24 cellular contexts compared by ENCODE assay signal in the genomic region with DNA sequence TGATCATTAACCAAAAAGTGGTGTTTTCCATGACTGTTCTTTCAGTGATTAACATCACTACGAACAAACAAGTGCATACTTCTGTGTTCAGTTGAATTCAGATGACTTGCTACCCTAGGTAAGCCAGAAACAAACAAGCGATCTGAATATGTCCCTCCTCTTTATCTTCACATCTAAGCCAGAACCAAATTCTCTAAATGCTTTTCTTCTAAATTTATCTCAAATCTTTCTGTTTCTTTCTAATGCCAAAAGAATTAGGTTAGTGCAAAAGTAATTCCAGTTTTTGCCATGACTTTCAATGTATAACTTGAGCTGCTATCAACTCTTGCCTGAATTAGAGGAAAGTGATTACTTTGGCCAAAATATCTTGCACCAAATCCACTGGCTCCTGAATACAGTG.
"Had no signal": no experiment of that assay in that cellular context is flagged by ENCODE, and none has a peak within 500 bp of the region (broad histone marks: within the 10 kb centered on the region; RNA-seq: fewer than 3 reads in every experiment).

No MANE protein-coding gene starts in this region.

- H2AFZ ChIP-seq: neural progenitor cell, parathyroid adenoma had no signal

- H3K4me2 ChIP-seq: neural progenitor cell had no signal

- H3K27ac ChIP-seq: neural progenitor cell, ovary, parathyroid adenoma, psoas muscle, right lobe of liver, sigmoid colon, stomach, thoracic aorta, thyroid gland, tibial nerve, upper lobe of right lung, uterus had no signal

- H3K4me1 ChIP-seq: neural progenitor cell, parathyroid adenoma, psoas muscle, right lobe of liver, stomach, thyroid gland, tibial nerve, upper lobe of right lung, uterus had no signal

- DNase-seq: naive thymus-derived CD8-positive, alpha-beta T cell; nephron progenitor cell; occipital lobe; ovary; posterior cingulate gyrus; psoas muscle; right cardiac atrium; right lobe of liver; sigmoid colon; small intestine; stimulated activated CD4-positive, alpha-beta T cell treated with anti-CD3 and anti-CD28 coated beads, Interleukin-15, amount 100 ng/mL, for 24 hours; stimulated activated CD4-positive, alpha-beta T cell treated with anti-CD3 and anti-CD28 coated beads, Interleukin-2, amount 100 ng/mL, for 24 hours; stimulated activated CD4-positive, alpha-beta T cell treated with anti-CD3 and anti-CD28 coated beads, Interleukin-2, amount 100 ng/mL, for 48 hours; stimulated activated CD4-positive, alpha-beta T cell treated with anti-CD3 and anti-CD28 coated beads, Interleukin-4, amount 100 ng/mL, for 24 hours; stimulated activated naive B cell treated with anti-CD40 and anti-IgM and Interleukin-4, amounts not matched to agents 10 μg/mL and 1 μg/mL and 100 μg/mL, for 72 hours; stimulated activated naive CD4-positive, alpha-beta T cell treated with Interleukin-2 at 50 U/mL for 16 hours; stomach; thyroid gland; upper lobe of right lung; uterus had no signal

- H3K79me2 ChIP-seq: parathyroid adenoma had no signal

- H3K27me3 ChIP-seq: neural progenitor cell, ovary, right lobe of liver, sigmoid colon, stomach, thyroid gland, tibial nerve, upper lobe of right lung, uterus had no signal

- H3K36me3 ChIP-seq: neural progenitor cell, ovary, right lobe of liver, sigmoid colon, stomach, thoracic aorta, thyroid gland, tibial nerve, upper lobe of right lung, uterus had no signal

- H3K9me3 ChIP-seq: ovary, psoas muscle, right lobe of liver, sigmoid colon, stomach, thoracic aorta, thyroid gland, tibial nerve, upper lobe of right lung, uterus had no signal

- H3K4me3 ChIP-seq: neural progenitor cell, ovary, psoas muscle, right lobe of liver, sigmoid colon, stomach, thoracic aorta, thyroid gland, tibial nerve, upper lobe of right lung, uterus had no signal

- H3K9ac ChIP-seq: neural progenitor cell, parathyroid adenoma had no signal
